In the genomic region with DNA sequence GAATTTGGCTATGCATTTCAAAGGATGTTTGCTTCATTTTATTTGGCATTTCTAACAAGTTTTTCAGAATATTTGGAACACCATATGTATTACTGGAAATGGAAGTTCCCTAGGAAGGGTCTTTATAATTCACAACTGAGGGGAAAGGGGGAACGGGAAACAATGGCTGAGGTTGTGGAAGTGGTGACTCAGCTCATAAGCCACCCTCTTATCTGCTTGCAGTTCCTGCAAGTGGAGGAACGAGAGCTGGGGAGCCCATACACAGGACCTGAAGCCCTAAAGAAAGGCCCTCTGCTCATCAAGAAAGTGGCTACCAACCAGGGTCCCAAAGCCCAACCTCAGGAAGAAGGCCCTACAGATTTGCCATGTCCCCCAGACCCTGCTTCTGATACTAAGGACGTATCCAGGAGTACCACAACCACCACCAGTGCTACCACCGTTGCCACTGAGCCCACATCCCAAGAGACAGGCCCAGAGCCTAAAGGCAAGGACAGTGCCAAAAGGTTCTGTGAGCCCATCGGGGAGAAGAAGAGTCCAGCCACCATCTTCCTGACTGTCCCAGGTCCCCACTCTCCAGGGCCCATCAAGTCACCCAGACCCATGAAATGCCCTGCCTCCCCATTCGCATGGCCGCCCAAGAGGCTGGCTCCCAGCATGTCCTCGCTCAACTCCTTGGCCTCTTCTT, we compare ENCODE assay signal across 23 cellular contexts. TPM values are rescaled to one million over a fixed set of nuclear protein-coding genes. Genes with fewer than 3 reads are reported as not detected.
"Had no signal": no experiment of that assay in that cellular context is flagged by ENCODE, and none has a peak within 500 bp of the region (broad histone marks: within the 10 kb centered on the region; RNA-seq: fewer than 3 reads in every experiment).

No MANE protein-coding gene starts in this region.

- H3K36me3 ChIP-seq: esophagus muscularis mucosa, heart left ventricle, neural progenitor cell, pancreas had no signal

- H3K27ac Mint-ChIP-seq: mesothelial cell of epicardium; natural killer cell; neural progenitor cell; progenitor cell of endocrine pancreas; stimulated activated effector memory CD8-positive, alpha-beta T cell treated with anti-CD3 and anti-CD28 coated beads, Interleukin-12 subunit alpha, Interleukin-12 subunit beta, amount 100 ng/mL, for 72 hours; stimulated activated naive CD8-positive, alpha-beta T cell treated with anti-CD3 and anti-CD28 coated beads, Interleukin-15, Interleukin-2, amounts not matched to agents 100 ng/mL and 50 ng/mL, for 24 hours had no signal

- H3K27me3 Mint-ChIP-seq: progenitor cell of endocrine pancreas; stimulated activated naive CD8-positive, alpha-beta T cell treated with anti-CD3 and anti-CD28 coated beads, Interleukin-15, Interleukin-2, amounts not matched to agents 100 ng/mL and 50 ng/mL, for 24 hours had no signal

- H3K4me1 Mint-ChIP-seq: natural killer cell; stimulated activated effector memory CD8-positive, alpha-beta T cell treated with anti-CD3 and anti-CD28 coated beads, Interleukin-12 subunit alpha, Interleukin-12 subunit beta, amount 100 ng/mL, for 72 hours had no signal

- H3K36me3 Mint-ChIP-seq: mesothelial cell of epicardium; natural killer cell; neural progenitor cell; stimulated activated effector memory CD8-positive, alpha-beta T cell treated with anti-CD3 and anti-CD28 coated beads, Interleukin-12 subunit alpha, Interleukin-12 subunit beta, amount 100 ng/mL, for 72 hours had no signal

- H3K9ac ChIP-seq: neural progenitor cell had no signal

- H3K9me3 Mint-ChIP-seq: mesothelial cell of epicardium; natural killer cell; neural progenitor cell; stimulated activated effector memory CD8-positive, alpha-beta T cell treated with anti-CD3 and anti-CD28 coated beads, Interleukin-12 subunit alpha, Interleukin-12 subunit beta, amount 100 ng/mL, for 72 hours; stimulated activated naive CD8-positive, alpha-beta T cell treated with anti-CD3 and anti-CD28 coated beads, Interleukin-15, Interleukin-2, amounts not matched to agents 100 ng/mL and 50 ng/mL, for 24 hours had no signal

- ATAC-seq: foreskin keratinocyte; heart left ventricle; natural killer cell; pancreas; right cardiac atrium; stimulated activated effector memory CD8-positive, alpha-beta T cell treated with anti-CD3 and anti-CD28 coated beads, Interleukin-12 subunit alpha, Interleukin-12 subunit beta, amount 100 ng/mL, for 72 hours had no signal

- H3K4me3 ChIP-seq: esophagus muscularis mucosa, heart left ventricle, neural progenitor cell, pancreas, tibial nerve had no signal

- H3K4me3 Mint-ChIP-seq: mesothelial cell of epicardium; natural killer cell; neural progenitor cell; stimulated activated effector memory CD8-positive, alpha-beta T cell treated with anti-CD3 and anti-CD28 coated beads, Interleukin-12 subunit alpha, Interleukin-12 subunit beta, amount 100 ng/mL, for 72 hours; stimulated activated naive CD8-positive, alpha-beta T cell treated with anti-CD3 and anti-CD28 coated beads, Interleukin-15, Interleukin-2, amounts not matched to agents 100 ng/mL and 50 ng/mL, for 24 hours had no signal

- H3K27me3 ChIP-seq: esophagus muscularis mucosa, foreskin keratinocyte, heart left ventricle, neural progenitor cell, pancreas, tibial nerve had no signal

- H3K27ac ChIP-seq: epithelial cell of prostate, esophagus muscularis mucosa, foreskin keratinocyte, neural progenitor cell, pancreas, tibial nerve had no signal

- FAIRE-seq: islet of Langerhans, pancreas had no signal

- DNase-seq: central memory CD4-positive, alpha-beta T cell; cortex of kidney; effector memory CD4-positive, alpha-beta T cell; foreskin keratinocyte; heart left ventricle; hippocampal formation; kidney glomerular epithelial cell; natural killer cell; occipital lobe; pancreas; right cardiac atrium; stimulated activated CD4-positive, alpha-beta T cell treated with anti-CD3 and anti-CD28 coated beads, Interleukin-4, amount 100 ng/mL, for 1 hour; stimulated activated CD8-positive, alpha-beta memory T cell treated with anti-CD3 and anti-CD28 coated beads, Interleukin-4, amount 100 ng/mL, for 48 hours had no signal

- H3K4me2 ChIP-seq: neural progenitor cell had no signal

- H3K9me3 ChIP-seq: esophagus muscularis mucosa, heart left ventricle, pancreas, tibial nerve had no signal

- H2AFZ ChIP-seq: neural progenitor cell had no signal

- H3K4me1 ChIP-seq: esophagus muscularis mucosa, foreskin keratinocyte, neural progenitor cell, pancreas, tibial nerve had no signal

RNA-seq across cellular contexts. Expression of gene ESYT3, which starts 37.9 kb away (rescaled TPM):
- total RNA-seq: glomerular endothelial cell, natural killer cell had no signal
